In the genomic region with DNA sequence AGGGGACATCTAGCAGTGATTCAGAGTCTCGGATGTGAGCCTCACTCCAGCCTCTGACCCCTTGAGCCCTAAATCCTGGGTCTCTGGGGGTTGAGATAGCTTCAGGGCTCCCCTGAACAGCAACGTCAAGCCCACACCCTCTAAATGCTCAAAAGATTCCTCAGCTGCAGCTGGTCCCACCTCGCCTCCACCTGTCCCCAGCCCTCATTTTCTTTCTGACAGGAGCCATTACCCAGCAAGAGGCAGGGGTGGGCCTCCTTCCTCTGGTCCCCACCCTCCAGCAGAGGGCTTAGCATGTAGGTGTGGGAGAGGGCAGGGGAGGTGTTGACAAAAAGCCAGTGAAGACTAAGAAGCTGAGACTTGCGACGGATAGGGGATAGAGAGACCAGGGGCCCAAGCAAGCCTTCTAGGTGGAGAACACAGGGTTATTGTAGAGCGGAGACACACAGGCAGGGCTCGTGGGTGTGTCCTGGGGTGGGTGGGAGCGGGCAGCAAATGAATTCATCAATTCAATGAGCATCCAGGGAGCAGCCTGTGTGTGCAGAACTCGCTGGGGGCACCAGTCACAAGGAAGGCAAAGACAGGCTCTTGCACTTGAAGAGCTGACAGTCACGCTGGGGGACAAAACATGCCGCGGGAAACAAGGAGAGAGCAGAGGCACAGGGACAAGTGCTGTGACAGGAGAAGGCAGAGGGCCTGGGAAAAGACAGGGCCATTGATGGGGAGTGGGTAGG, we compare ENCODE assay signal across 26 cellular contexts. TPM values are rescaled to one million over a fixed set of nuclear protein-coding genes. Genes with fewer than 3 reads are reported as not detected.
A peak's percentile ranks its signal among the peaks of the same experiment; 100 is the strongest.
DNase-seq lines count a peak whose midpoint lies in the region; ATAC-seq, FAIRE-seq and TF ChIP-seq lines count a peak whose summit lies in the region.
"Had no signal": no experiment of that assay in that cellular context is flagged by ENCODE, and none has a peak within 500 bp of the region (broad histone marks: within the 10 kb centered on the region; RNA-seq: fewer than 3 reads in every experiment).

No MANE protein-coding gene starts in this region.

- peaks cover 7% of the 10 kb centered on the region for H3K36me3 ChIP-seq in Caco-2 (ENCODE audit: control insufficient read depth, insufficient read depth, low read length)
- peaks cover 28 to 39% of the 10 kb centered on the region in 2 donors for H3K36me3 ChIP-seq in kidney (ENCODE audit: control insufficient read depth in 1 of 2, insufficient read depth in 2 of 2, low read length in 2 of 2)
- peaks cover 0 to 9% of the 10 kb centered on the region in 2 donors for H3K36me3 ChIP-seq in small intestine (ENCODE audit: control insufficient read depth in 2 of 2, insufficient read depth in 2 of 2, low read length in 2 of 2)
- no peaks in the 10 kb centered on the region for H3K36me3 ChIP-seq in upper lobe of left lung
- H3K36me3 ChIP-seq: left lung had no signal

- no peak for ATAC-seq in upper lobe of left lung (ENCODE audit: low FRiP score in 2 of 2)
- ATAC-seq: left lung, WTC11 had no signal

- intact Hi-C loops in Caco-2 (cut with micrococcal nuclease; ENCODE audit: unreplicated experiment) (no loop called here), kidney (cut with DNase I) (no loop called here)

- H3K9ac ChIP-seq in kidney (ENCODE audit: low read length in 2 of 2): no peak overlapping the region
- H3K9ac ChIP-seq: SK-N-SH had no signal

- H3K4me3 Mint-ChIP-seq in Caco-2 (ENCODE audit: unreplicated experiment): no peak overlapping the region
- no peak overlapping the region for H3K4me3 Mint-ChIP-seq in immature natural killer cell
- H3K4me3 Mint-ChIP-seq: activated CD4-positive, alpha-beta memory T cell treated with anti-CD3 and anti-CD28 coated beads, Interleukin-2, amount 10 ng/mL, durations not matched to agents 7 days and 5 days; T-helper 2 cell treated with Interferon-gamma antibody and Interleukin-4, amounts not matched to agents 5 μg/mL and 100 μg/mL, for 36 hours; WTC11 had no signal

- FAIRE-seq in kidney (lab: Jason Lieb, UNC): no peak
- FAIRE-seq in small intestine (lab: Jason Lieb, UNC): no peak
- FAIRE-seq: endometrium, GM18507 had no signal

- H3K4me3 ChIP-seq in Caco-2 (ENCODE audit: low read depth, low read length): no peak overlapping the region
- no peak overlapping the region for H3K4me3 ChIP-seq in kidney (ENCODE audit: low read length in 2 of 2)
- H3K4me3 ChIP-seq in small intestine (ENCODE audit: low read depth in 1 of 2, low read length in 2 of 2): no peak overlapping the region
- H3K4me3 ChIP-seq in upper lobe of left lung: no peak overlapping the region
- H3K4me3 ChIP-seq: body of pancreas, coronary artery, left lung had no signal

- no peaks in the 10 kb centered on the region for H3K9me3 ChIP-seq in Caco-2
- H3K9me3 ChIP-seq in kidney (ENCODE audit: control insufficient read depth in 1 of 2, low read length in 2 of 2): no peaks in the 10 kb centered on the region
- H3K9me3 ChIP-seq in small intestine (ENCODE audit: control insufficient read depth, low read depth): no peaks in the 10 kb centered on the region
- no peaks in the 10 kb centered on the region for H3K9me3 ChIP-seq in upper lobe of left lung
- H3K9me3 ChIP-seq: body of pancreas, left lung, SK-N-SH had no signal

- peak overlapping the region; percentile 30 for H3K27ac Mint-ChIP-seq in Caco-2 (ENCODE audit: unreplicated experiment)
- H3K27ac Mint-ChIP-seq in immature natural killer cell: no peak overlapping the region
- H3K27ac Mint-ChIP-seq: activated CD4-positive, alpha-beta memory T cell treated with anti-CD3 and anti-CD28 coated beads, Interleukin-2, amount 10 ng/mL, durations not matched to agents 7 days and 5 days; IgD-negative memory B cell; T-helper 2 cell treated with Interferon-gamma antibody and Interleukin-4, amounts not matched to agents 5 μg/mL and 100 μg/mL, for 36 hours had no signal

- H3K27ac ChIP-seq in kidney (ENCODE audit: low read depth in 2 of 2, low read length in 2 of 2) (peak overlapping the region in 1 of 2 donors; percentile 61), small intestine (ENCODE audit: low read depth in 1 of 2, low read length in 1 of 2) (no peak overlapping the region), upper lobe of left lung (no peak overlapping the region)
- H3K27ac ChIP-seq: coronary artery, left lung had no signal

- in situ Hi-C loops in SK-MEL-5 (cut with HindIII; ENCODE audit: low pct_unique_long_range_greater_than_20kb, low sequenced_read_pairs): no loop called here

- peaks cover 20% of the 10 kb centered on the region for H3K4me1 ChIP-seq in Caco-2
- H3K4me1 ChIP-seq in kidney (ENCODE audit: control insufficient read depth in 1 of 2, insufficient read depth in 1 of 2, low read depth in 1 of 2, low read length in 2 of 2): peaks cover 51 to 53% of the 10 kb centered on the region in 2 donors
- H3K4me1 ChIP-seq in small intestine (ENCODE audit: control insufficient read depth in 2 of 2, insufficient read depth in 1 of 2, low read depth in 1 of 2, low read length in 1 of 2): peaks cover 0 to 3% of the 10 kb centered on the region in 2 donors
- H3K4me1 ChIP-seq in upper lobe of left lung: peaks cover 0 to 7% (median 4%) of the 10 kb centered on the region in 4 donors

- BruUV-seq in Caco-2 (replicated peaks; lab: Mats Ljungman, UMichigan): no TSS peak

- no peak for TF ChIP-seq EP300 in upper lobe of left lung (IDR thresholded peaks at IDR 0.05)

- POLR2A ChIA-PET in Caco-2 (lab: Charles Lee): no interaction called here

- TF ChIP-seq POLR2A in upper lobe of left lung (IDR thresholded peaks at IDR 0.05): no peak

- H3K27me3 Mint-ChIP-seq in Caco-2 (ENCODE audit: insufficient read depth, unreplicated experiment) (no peaks in the 10 kb centered on the region), immature natural killer cell (ENCODE audit: low read depth in 3 of 3) (peaks cover 0 to 8% (median 4%) of the 10 kb centered on the region in 3 donors)

- 84 to 88% (median 85%) methylated on average over 12 of the region's 12 CpGs for WGBS in small intestine, 3 donors
- WGBS in upper lobe of left lung, 2 donors: 87 to 89% methylated on average over 12 of the region's 12 CpGs

- H3K9me3 Mint-ChIP-seq in Caco-2 (ENCODE audit: unreplicated experiment) (no peaks in the 10 kb centered on the region), immature natural killer cell (peaks cover 0 to 2% (median 0%) of the 10 kb centered on the region in 6 donors)
- H3K9me3 Mint-ChIP-seq: activated CD4-positive, alpha-beta memory T cell treated with anti-CD3 and anti-CD28 coated beads, Interleukin-2, amount 10 ng/mL, durations not matched to agents 7 days and 5 days; IgD-negative memory B cell; T-helper 2 cell treated with Interferon-gamma antibody and Interleukin-4, amounts not matched to agents 5 μg/mL and 100 μg/mL, for 36 hours; WTC11 had no signal

- H3K27me3 ChIP-seq in Caco-2 (replicated peaks; ENCODE audit: control insufficient read depth, insufficient read depth, low read length): no peaks in the 10 kb centered on the region
- no peaks in the 10 kb centered on the region for H3K27me3 ChIP-seq in small intestine (ENCODE audit: control insufficient read depth in 2 of 2, insufficient read depth in 2 of 2, low read length in 2 of 2)
- H3K27me3 ChIP-seq in upper lobe of left lung: no peaks in the 10 kb centered on the region
- H3K27me3 ChIP-seq: body of pancreas, left lung had no signal

- H3K4me1 Mint-ChIP-seq in Caco-2 (ENCODE audit: low read depth, unreplicated experiment): peaks cover 14% of the 10 kb centered on the region
- H3K4me1 Mint-ChIP-seq in immature natural killer cell: no peaks in the 10 kb centered on the region
- H3K4me1 Mint-ChIP-seq: activated CD4-positive, alpha-beta memory T cell treated with anti-CD3 and anti-CD28 coated beads, Interleukin-2, amount 10 ng/mL, durations not matched to agents 7 days and 5 days; IgD-negative memory B cell; WTC11 had no signal

- H3K36me3 Mint-ChIP-seq in Caco-2 (ENCODE audit: insufficient read depth, unreplicated experiment): peaks cover 26% of the 10 kb centered on the region
- no peaks in the 10 kb centered on the region for H3K36me3 Mint-ChIP-seq in immature natural killer cell
- H3K36me3 Mint-ChIP-seq: WTC11 had no signal

- TF ChIP-seq CTCF in Caco-2 (IDR thresholded peaks at IDR 0.05; ENCODE audit: insufficient read depth in 1 of 2, low read depth in 1 of 2, low read length in 1 of 2, severe bottlenecking in 1 of 2, unreplicated experiment in 1 of 2) (no peak), kidney (IDR thresholded peaks at IDR 0.05; ENCODE audit: borderline replicate concordance, extremely low read depth, insufficient read depth) (no peak), upper lobe of left lung (IDR thresholded peaks at IDR 0.05) (no peak)

- CTCF ChIA-PET in Caco-2 (lab: Charles Lee): interaction anchor here (1.2 kb wide), 1 partner anchor 49 kb away, joined by 4 read pairs; a partner anchor contains a TSS

- no peak for DNase-seq in Caco-2
- DNase-seq in SK-MEL-5 (ENCODE audit: low read depth, low spot score): peak; percentile 35
- DNase-seq in kidney: peak; percentile 39
- DNase-seq in pons (ENCODE audit: low spot score): peak; percentile 83
- no peak for DNase-seq in immature natural killer cell
- DNase-seq in NCI-H69 (lab: John Stamatoyannopoulos, UW): no peak
- DNase-seq in small intestine: no peak
- no peak for DNase-seq in upper lobe of left lung
- DNase-seq: activated CD4-positive, alpha-beta memory T cell treated with anti-CD3 and anti-CD28 coated beads, Interleukin-2, amount 10 ng/mL, durations not matched to agents 7 days and 5 days; activated effector memory CD4-positive, alpha-beta T cell treated with Interleukin-2 at 50 U/mL for 16 hours; HCEC 1CT; left lung; NCI-H1105 treated with DMSO at 0.1 percent for 48 hours; NCI-H524 treated with DMSO at 0.1 percent for 48 hours; occipital lobe; stimulated activated CD4-positive, alpha-beta T cell treated with anti-CD3 and anti-CD28 coated beads, Interleukin-15, amount 100 ng/mL, for 24 hours had no signal

RNA-seq across cellular contexts. Expression of a gene that starts 48.9 kb away (rescaled TPM):
- total RNA-seq in Caco-2 (2022): 20.4 and 25.9 TPM in 2 replicates
- total RNA-seq in SK-MEL-5 (2014; rRNA removed; shearing (Covaris generic)): not detected in 2 replicates
- not detected in 2 replicates for polyA plus RNA-seq in SK-MEL-5 (2015; cell fraction: cytosol; rRNA removed)
- polyA plus RNA-seq in SK-MEL-5 (2015; cell fraction: nucleus; rRNA removed): not detected in 2 replicates
- 8.9 TPM for total RNA-seq in kidney
- polyA plus RNA-seq in kidney (ENCODE audit: insufficient read depth, low read depth, low replicate concordance): 47.7 TPM
- not detected for polyA plus RNA-seq in immature natural killer cell
- 100 to 1,000 TPM in 2 of 3 donors, 10 to 100 TPM in 1; 42.8 to 119 (median 104) TPM for polyA plus RNA-seq in small intestine
- total RNA-seq in upper lobe of left lung: 10 to 100 TPM in 3 of 6 donors, 1 to 10 TPM in 2, not detected in 1; 7.5 to 18.5 (median 10.1) TPM
- total RNA-seq: activated CD4-positive, alpha-beta memory T cell treated with anti-CD3 and anti-CD28 coated beads, Interleukin-2, amount 10 ng/mL, durations not matched to agents 7 days and 5 days; occipital lobe; RPMI7951; subcutaneous adipose tissue had no signal
- polyA plus RNA-seq: IgD-negative memory B cell, SK-N-SH had no signal

Comparison
In these comparisons a context has a peak if more than half of its experiments do, and no peak if none do; other contexts are left out.
1. DNase-seq: peak in SK-MEL-5 (single experiment), kidney (single experiment) and pons (single experiment); none in Caco-2 (0 of 2), immature natural killer cell (0 of 3), NCI-H69 (single experiment), small intestine (single experiment) and upper lobe of left lung (0 of 2).